8 cellular contexts compared by ENCODE assay signal in genomic region chr9:134443169-134444039, GRCh38.
DNase-seq lines count a peak whose midpoint lies in the region; ATAC-seq and TF ChIP-seq lines count a peak whose summit lies in the region.

No MANE protein-coding gene starts in this region.

- H3K27me3 ChIP-seq in osteoblast (ENCODE audit: insufficient read depth, low read length), result no peaks in the 10 kb centered on the region

- H3K27ac ChIP-seq in osteoblast (ENCODE audit: low read depth, low read length) (no peak overlapping the region), temporal lobe (ENCODE audit: low read depth, low read length) (peak overlapping the region; percentile 56)

- H3K4me3 ChIP-seq in osteoblast (ENCODE audit: insufficient read depth, low read length), result no peak overlapping the region

- peaks cover 2% of the 10 kb centered on the region for H3K9me3 Mint-ChIP-seq in Calu3 (ENCODE audit: low read depth, unreplicated experiment)

- H3K4me3 Mint-ChIP-seq in Calu3 (ENCODE audit: low read depth, unreplicated experiment), result no peak overlapping the region

- H4K20me1 ChIP-seq in osteoblast (ENCODE audit: insufficient read depth, low read length), result peaks cover 10% of the 10 kb centered on the region

- H3K36me3 ChIP-seq in osteoblast (ENCODE audit: insufficient read depth, low read length), result no peaks in the 10 kb centered on the region

- H3K79me2 ChIP-seq in osteoblast (ENCODE audit: insufficient read depth, low read length), result no peaks in the 10 kb centered on the region

- no peaks in the 10 kb centered on the region for H3K4me1 Mint-ChIP-seq in Calu3 (ENCODE audit: low read depth, unreplicated experiment)

- CTCF ChIA-PET in Calu3 (lab: Charles Lee), result interaction anchor here (0.6 to 1.8 kb wide), 10 partner anchors 9 to 279 kb away, joined by 3 to 19 read pairs (median 4); partner anchors contain the start of gene RNU6ATAC

- H3K9me3 ChIP-seq in osteoblast (ENCODE audit: low read depth, low read length), result no peaks in the 10 kb centered on the region

- H3K36me3 Mint-ChIP-seq in Calu3 (ENCODE audit: insufficient read depth, unreplicated experiment), result peaks cover 18% of the 10 kb centered on the region

- DNase-seq in Calu3 (peak; percentile 88), M059J (ENCODE audit: low read depth) (peak; percentile 96), SK-MEL-5 (ENCODE audit: low read depth, low spot score) (peak; percentile 88), foreskin melanocyte (peak; percentile 54), osteoblast (ENCODE audit: insufficient read length, low spot score, missing footprints) (peak; percentile 99)
- peak; percentile 81 for DNase-seq in activated gamma-delta T cell treated with anti-CD3 and anti-CD28 coated beads, Interleukin-2, amount 50 U/mL, for 16 hours (ENCODE audit: low read depth)

- peak; percentile 77 for ATAC-seq in GM21576 (IDR thresholded peaks at IDR 0.05; ENCODE audit: unreplicated experiment)

- BruUV-seq in Calu3 (replicated peaks; lab: Mats Ljungman, UMichigan), result no TSS peak

- H3K4me2 ChIP-seq in osteoblast (ENCODE audit: insufficient read depth, low read length), result no peak overlapping the region

- peaks cover 12% of the 10 kb centered on the region for H3K27me3 Mint-ChIP-seq in Calu3 (ENCODE audit: unreplicated experiment)

- no peak overlapping the region for H3K27ac Mint-ChIP-seq in Calu3 (ENCODE audit: unreplicated experiment)

- intact Hi-C loops in Calu3 (cut with micrococcal nuclease; ENCODE audit: unreplicated experiment), result loop anchor here (1.0 kb wide), 1 partner anchor 273 kb away; no protein-coding TSS in a partner anchor

- no peak overlapping the region for H2AFZ ChIP-seq in osteoblast (ENCODE audit: low read length)

- peaks cover 19% of the 10 kb centered on the region for H3K4me1 ChIP-seq in osteoblast (ENCODE audit: insufficient read depth, low read length)

- in situ Hi-C loops in SK-MEL-5 (cut with HindIII; ENCODE audit: low pct_unique_long_range_greater_than_20kb, low sequenced_read_pairs), result no loop called here

- TF ChIP-seq CTCF in Calu3 (IDR thresholded peaks at IDR 0.05; ENCODE audit: unreplicated experiment), result peak; percentile 81
- TF ChIP-seq CTCF in osteoblast (IDR thresholded peaks at IDR 0.05; ENCODE audit: extremely low read depth, low read depth, low read length), result peak; percentile 95
